Comparison of ENCODE assay signal across 15 cellular contexts in genomic region chr15:21401531-21401930, GRCh38. TPM values are rescaled to one million over a fixed set of nuclear protein-coding genes. Genes with fewer than 3 reads are reported as not detected.
"Had no signal": no experiment of that assay in that cellular context is flagged by ENCODE, and none has a peak within 500 bp of the region (broad histone marks: within the 10 kb centered on the region; RNA-seq: fewer than 3 reads in every experiment).

No MANE protein-coding gene starts in this region.

RNA-seq across cellular contexts. Expression of gene POTEB3, which starts 38.8 kb away (rescaled TPM):
- total RNA-seq: activated B cell treated with CpG ODN at 0.5 μM for 24 hours; activated CD4-positive, alpha-beta memory T cell treated with anti-CD3 and anti-CD28 coated beads for 36 hours; activated CD4-positive, alpha-beta memory T cell treated with anti-CD3 and anti-CD28 coated beads, Interleukin-2, amount 10 ng/mL, durations not matched to agents 7 days and 5 days; activated CD4-positive, alpha-beta T cell treated with anti-CD3 and anti-CD28 coated beads for 36 hours; activated CD4-positive, alpha-beta T cell treated with anti-CD3 and anti-CD28 coated beads, Interleukin-2, amount 10 ng/mL, durations not matched to agents 24 days and 14 days; activated CD4-positive, alpha-beta T cell treated with anti-CD3 and anti-CD28 coated beads, Interleukin-2, amount 10 ng/mL, durations not matched to agents 7 days and 5 days; activated CD8-positive, alpha-beta memory T cell treated with anti-CD3 and anti-CD28 coated beads for 36 hours; activated CD8-positive, alpha-beta memory T cell treated with anti-CD3 and anti-CD28 coated beads, Interleukin-2, amount 10 ng/mL, durations not matched to agents 7 days and 5 days; activated CD8-positive, alpha-beta T cell treated with anti-CD3 and anti-CD28 coated beads for 36 hours; activated CD8-positive, alpha-beta T cell treated with anti-CD3 and anti-CD28 coated beads, Interleukin-2, amount 10 ng/mL, durations not matched to agents 7 days and 5 days; T-cell; T-helper 1 cell treated with Interleukin-12 subunit alpha and Interleukin-12 subunit beta and Interleukin-4 antibody, amounts not matched to agents 30 ng/mL and 1 ng/mL, for 36 hours; T-helper 17 cell; T-helper 2 cell treated with Interferon-gamma antibody and Interleukin-4, amounts not matched to agents 100 ng/mL and 5 ng/mL, for 36 hours; WTC11 had no signal
